In the genomic region with DNA sequence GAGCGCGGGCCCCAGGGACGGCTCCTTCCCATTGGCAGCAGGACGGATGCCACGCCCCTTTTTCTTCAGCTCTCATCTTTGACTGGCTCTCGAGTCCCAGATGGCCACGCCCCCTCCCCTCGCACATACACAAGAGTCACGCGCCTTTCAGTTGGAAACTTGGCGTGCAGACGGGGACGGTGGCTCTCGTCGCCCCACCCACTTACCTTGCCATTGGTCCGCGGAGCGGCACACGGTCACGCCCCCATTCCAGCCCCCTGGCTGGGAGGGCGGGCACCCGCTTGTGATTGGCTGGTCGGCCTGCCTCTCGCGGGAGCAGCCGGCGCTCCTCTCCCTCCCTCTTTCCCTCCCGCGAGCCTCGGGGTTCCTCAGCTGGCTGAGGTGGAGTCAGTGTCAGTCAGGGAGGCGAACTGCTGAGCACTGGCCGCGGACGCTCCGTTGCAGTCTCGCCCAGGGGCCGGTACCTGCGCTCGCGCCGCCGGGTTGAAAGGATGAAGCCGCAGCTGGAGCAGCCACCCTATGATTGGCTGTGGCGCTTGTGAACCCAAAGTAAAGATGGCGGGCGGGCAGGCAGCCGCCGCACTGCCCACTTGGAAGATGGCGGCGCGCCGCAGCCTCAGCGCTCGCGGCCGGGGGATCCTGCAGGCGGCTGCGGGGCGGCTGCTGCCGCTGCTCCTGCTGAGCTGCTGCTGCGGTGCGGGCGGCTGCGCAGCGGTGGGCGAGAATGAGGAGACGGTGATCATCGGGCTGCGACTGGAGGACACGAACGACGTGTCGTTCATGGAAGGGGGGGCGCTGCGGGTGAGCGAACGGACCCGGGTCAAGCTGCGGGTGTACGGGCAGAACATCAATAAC, we compare ENCODE assay signal across 1 cellular context.
TF ChIP-seq lines count a peak whose summit lies in the region.

A gene (plus strand): TSS at position 333 of the 855 bp plus-strand sequence. CDS start 187 bp downstream, at position 520.

TF ChIP-seq in K562, 482 proteins besides CTCF, POLR2A, EP300 and RAD21 (continued from another document and continues in another):
- TF ChIP-seq, protein P1, sequence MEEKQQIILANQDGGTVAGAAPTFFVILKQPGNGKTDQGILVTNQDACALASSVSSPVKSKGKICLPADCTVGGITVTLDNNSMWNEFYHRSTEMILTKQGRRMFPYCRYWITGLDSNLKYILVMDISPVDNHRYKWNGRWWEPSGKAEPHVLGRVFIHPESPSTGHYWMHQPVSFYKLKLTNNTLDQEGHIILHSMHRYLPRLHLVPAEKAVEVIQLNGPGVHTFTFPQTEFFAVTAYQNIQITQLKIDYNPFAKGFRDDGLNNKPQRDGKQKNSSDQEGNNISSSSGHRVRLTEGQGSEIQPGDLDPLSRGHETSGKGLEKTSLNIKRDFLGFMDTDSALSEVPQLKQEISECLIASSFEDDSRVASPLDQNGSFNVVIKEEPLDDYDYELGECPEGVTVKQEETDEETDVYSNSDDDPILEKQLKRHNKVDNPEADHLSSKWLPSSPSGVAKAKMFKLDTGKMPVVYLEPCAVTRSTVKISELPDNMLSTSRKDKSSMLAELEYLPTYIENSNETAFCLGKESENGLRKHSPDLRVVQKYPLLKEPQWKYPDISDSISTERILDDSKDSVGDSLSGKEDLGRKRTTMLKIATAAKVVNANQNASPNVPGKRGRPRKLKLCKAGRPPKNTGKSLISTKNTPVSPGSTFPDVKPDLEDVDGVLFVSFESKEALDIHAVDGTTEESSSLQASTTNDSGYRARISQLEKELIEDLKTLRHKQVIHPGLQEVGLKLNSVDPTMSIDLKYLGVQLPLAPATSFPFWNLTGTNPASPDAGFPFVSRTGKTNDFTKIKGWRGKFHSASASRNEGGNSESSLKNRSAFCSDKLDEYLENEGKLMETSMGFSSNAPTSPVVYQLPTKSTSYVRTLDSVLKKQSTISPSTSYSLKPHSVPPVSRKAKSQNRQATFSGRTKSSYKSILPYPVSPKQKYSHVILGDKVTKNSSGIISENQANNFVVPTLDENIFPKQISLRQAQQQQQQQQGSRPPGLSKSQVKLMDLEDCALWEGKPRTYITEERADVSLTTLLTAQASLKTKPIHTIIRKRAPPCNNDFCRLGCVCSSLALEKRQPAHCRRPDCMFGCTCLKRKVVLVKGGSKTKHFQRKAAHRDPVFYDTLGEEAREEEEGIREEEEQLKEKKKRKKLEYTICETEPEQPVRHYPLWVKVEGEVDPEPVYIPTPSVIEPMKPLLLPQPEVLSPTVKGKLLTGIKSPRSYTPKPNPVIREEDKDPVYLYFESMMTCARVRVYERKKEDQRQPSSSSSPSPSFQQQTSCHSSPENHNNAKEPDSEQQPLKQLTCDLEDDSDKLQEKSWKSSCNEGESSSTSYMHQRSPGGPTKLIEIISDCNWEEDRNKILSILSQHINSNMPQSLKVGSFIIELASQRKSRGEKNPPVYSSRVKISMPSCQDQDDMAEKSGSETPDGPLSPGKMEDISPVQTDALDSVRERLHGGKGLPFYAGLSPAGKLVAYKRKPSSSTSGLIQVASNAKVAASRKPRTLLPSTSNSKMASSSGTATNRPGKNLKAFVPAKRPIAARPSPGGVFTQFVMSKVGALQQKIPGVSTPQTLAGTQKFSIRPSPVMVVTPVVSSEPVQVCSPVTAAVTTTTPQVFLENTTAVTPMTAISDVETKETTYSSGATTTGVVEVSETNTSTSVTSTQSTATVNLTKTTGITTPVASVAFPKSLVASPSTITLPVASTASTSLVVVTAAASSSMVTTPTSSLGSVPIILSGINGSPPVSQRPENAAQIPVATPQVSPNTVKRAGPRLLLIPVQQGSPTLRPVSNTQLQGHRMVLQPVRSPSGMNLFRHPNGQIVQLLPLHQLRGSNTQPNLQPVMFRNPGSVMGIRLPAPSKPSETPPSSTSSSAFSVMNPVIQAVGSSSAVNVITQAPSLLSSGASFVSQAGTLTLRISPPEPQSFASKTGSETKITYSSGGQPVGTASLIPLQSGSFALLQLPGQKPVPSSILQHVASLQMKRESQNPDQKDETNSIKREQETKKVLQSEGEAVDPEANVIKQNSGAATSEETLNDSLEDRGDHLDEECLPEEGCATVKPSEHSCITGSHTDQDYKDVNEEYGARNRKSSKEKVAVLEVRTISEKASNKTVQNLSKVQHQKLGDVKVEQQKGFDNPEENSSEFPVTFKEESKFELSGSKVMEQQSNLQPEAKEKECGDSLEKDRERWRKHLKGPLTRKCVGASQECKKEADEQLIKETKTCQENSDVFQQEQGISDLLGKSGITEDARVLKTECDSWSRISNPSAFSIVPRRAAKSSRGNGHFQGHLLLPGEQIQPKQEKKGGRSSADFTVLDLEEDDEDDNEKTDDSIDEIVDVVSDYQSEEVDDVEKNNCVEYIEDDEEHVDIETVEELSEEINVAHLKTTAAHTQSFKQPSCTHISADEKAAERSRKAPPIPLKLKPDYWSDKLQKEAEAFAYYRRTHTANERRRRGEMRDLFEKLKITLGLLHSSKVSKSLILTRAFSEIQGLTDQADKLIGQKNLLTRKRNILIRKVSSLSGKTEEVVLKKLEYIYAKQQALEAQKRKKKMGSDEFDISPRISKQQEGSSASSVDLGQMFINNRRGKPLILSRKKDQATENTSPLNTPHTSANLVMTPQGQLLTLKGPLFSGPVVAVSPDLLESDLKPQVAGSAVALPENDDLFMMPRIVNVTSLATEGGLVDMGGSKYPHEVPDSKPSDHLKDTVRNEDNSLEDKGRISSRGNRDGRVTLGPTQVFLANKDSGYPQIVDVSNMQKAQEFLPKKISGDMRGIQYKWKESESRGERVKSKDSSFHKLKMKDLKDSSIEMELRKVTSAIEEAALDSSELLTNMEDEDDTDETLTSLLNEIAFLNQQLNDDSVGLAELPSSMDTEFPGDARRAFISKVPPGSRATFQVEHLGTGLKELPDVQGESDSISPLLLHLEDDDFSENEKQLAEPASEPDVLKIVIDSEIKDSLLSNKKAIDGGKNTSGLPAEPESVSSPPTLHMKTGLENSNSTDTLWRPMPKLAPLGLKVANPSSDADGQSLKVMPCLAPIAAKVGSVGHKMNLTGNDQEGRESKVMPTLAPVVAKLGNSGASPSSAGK (IDR thresholded peaks at IDR 0.05) = peak; percentile 82
- TF ChIP-seq NFIX (CRISPR knock-in tag; IDR thresholded peaks at IDR 0.05; ENCODE audit: low read depth) (no peak), ATF1 (CRISPR knock-in tag; IDR thresholded peaks at IDR 0.05) (peak; percentile 35; the same call in 1 of the 2 replicates), ATF1 (tag; IDR thresholded peaks at IDR 0.05) (peak; percentile 70), MAFF (IDR thresholded peaks at IDR 0.05; ENCODE audit: low read length) (no peak), PYGO2 (tag; IDR thresholded peaks at IDR 0.05) (no peak), PTTG1 (tag; IDR thresholded peaks at IDR 0.05; ENCODE audit: low read depth) (no peak), NR3C1 (CRISPR knock-in tag; IDR thresholded peaks at IDR 0.05) (no peak), MCM5 (IDR thresholded peaks at IDR 0.05; ENCODE audit: low read depth) (no peak), ZNF3 (CRISPR knock-in tag; IDR thresholded peaks at IDR 0.05) (no peak), ZNF699 (CRISPR knock-in tag; IDR thresholded peaks at IDR 0.05; ENCODE audit: insufficient replicate concordance) (no peak), MED1 (CRISPR knock-in tag; IDR thresholded peaks at IDR 0.05; ENCODE audit: borderline replicate concordance) (no peak), ZNF384 (IDR thresholded peaks at IDR 0.05; ENCODE audit: low read depth, low read length) (no peak), CCNT2 (IDR thresholded peaks at IDR 0.05; ENCODE audit: borderline replicate concordance, extremely low read depth, insufficient read length, low read depth, low read length) (peak; percentile 12), FOS (IDR thresholded peaks at IDR 0.05; ENCODE audit: extremely low read depth, insufficient read length) (peak; percentile 81), ZNF197 (CRISPR knock-in tag; IDR thresholded peaks at IDR 0.05; ENCODE audit: low read depth) (no peak), SMARCE1 (IDR thresholded peaks at IDR 0.05) (no peak), BCOR (IDR thresholded peaks at IDR 0.05) (no peak), ZNF134 (CRISPR knock-in tag; conservative IDR thresholded peaks at IDR 0.05) (no peak), ZNF239 (CRISPR knock-in tag; IDR thresholded peaks at IDR 0.05) (no peak), RCOR1 (IDR thresholded peaks at IDR 0.05; ENCODE audit: borderline replicate concordance in 1 of 2, low read depth in 2 of 2, low read length in 2 of 2) (0 out of 4 replicates have a peak, but pooled peaks of 1 of the 2 experiments have one; percentile 8), ZBTB8A (IDR thresholded peaks at IDR 0.05; ENCODE audit: partially characterized antibody) (no peak), DPF2 (IDR thresholded peaks at IDR 0.05) (no peak), MYNN (IDR thresholded peaks at IDR 0.05) (no peak), MYNN (CRISPR knock-in tag; IDR thresholded peaks at IDR 0.05) (no peak)
- TF ChIP-seq, protein P2, sequence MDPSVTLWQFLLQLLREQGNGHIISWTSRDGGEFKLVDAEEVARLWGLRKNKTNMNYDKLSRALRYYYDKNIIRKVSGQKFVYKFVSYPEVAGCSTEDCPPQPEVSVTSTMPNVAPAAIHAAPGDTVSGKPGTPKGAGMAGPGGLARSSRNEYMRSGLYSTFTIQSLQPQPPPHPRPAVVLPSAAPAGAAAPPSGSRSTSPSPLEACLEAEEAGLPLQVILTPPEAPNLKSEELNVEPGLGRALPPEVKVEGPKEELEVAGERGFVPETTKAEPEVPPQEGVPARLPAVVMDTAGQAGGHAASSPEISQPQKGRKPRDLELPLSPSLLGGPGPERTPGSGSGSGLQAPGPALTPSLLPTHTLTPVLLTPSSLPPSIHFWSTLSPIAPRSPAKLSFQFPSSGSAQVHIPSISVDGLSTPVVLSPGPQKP (CRISPR knock-in tag; IDR thresholded peaks at IDR 0.05) = no peak
- TF ChIP-seq, protein P3, sequence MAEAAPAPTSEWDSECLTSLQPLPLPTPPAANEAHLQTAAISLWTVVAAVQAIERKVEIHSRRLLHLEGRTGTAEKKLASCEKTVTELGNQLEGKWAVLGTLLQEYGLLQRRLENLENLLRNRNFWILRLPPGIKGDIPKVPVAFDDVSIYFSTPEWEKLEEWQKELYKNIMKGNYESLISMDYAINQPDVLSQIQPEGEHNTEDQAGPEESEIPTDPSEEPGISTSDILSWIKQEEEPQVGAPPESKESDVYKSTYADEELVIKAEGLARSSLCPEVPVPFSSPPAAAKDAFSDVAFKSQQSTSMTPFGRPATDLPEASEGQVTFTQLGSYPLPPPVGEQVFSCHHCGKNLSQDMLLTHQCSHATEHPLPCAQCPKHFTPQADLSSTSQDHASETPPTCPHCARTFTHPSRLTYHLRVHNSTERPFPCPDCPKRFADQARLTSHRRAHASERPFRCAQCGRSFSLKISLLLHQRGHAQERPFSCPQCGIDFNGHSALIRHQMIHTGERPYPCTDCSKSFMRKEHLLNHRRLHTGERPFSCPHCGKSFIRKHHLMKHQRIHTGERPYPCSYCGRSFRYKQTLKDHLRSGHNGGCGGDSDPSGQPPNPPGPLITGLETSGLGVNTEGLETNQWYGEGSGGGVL (CRISPR knock-in tag; IDR thresholded peaks at IDR 0.05) = no peak
- TF ChIP-seq, protein P4, sequence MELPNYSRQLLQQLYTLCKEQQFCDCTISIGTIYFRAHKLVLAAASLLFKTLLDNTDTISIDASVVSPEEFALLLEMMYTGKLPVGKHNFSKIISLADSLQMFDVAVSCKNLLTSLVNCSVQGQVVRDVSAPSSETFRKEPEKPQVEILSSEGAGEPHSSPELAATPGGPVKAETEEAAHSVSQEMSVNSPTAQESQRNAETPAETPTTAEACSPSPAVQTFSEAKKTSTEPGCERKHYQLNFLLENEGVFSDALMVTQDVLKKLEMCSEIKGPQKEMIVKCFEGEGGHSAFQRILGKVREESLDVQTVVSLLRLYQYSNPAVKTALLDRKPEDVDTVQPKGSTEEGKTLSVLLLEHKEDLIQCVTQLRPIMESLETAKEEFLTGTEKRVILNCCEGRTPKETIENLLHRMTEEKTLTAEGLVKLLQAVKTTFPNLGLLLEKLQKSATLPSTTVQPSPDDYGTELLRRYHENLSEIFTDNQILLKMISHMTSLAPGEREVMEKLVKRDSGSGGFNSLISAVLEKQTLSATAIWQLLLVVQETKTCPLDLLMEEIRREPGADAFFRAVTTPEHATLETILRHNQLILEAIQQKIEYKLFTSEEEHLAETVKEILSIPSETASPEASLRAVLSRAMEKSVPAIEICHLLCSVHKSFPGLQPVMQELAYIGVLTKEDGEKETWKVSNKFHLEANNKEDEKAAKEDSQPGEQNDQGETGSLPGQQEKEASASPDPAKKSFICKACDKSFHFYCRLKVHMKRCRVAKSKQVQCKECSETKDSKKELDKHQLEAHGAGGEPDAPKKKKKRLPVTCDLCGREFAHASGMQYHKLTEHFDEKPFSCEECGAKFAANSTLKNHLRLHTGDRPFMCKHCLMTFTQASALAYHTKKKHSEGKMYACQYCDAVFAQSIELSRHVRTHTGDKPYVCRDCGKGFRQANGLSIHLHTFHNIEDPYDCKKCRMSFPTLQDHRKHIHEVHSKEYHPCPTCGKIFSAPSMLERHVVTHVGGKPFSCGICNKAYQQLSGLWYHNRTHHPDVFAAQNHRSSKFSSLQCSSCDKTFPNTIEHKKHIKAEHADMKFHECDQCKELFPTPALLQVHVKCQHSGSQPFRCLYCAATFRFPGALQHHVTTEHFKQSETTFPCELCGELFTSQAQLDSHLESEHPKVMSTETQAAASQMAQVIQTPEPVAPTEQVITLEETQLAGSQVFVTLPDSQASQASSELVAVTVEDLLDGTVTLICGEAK (IDR thresholded peaks at IDR 0.05) = no peak
- TF ChIP-seq, protein P4 (CRISPR knock-in tag; IDR thresholded peaks at IDR 0.05) = no peak
